ENCODE assay signal across 30 cellular contexts in the genomic region with DNA sequence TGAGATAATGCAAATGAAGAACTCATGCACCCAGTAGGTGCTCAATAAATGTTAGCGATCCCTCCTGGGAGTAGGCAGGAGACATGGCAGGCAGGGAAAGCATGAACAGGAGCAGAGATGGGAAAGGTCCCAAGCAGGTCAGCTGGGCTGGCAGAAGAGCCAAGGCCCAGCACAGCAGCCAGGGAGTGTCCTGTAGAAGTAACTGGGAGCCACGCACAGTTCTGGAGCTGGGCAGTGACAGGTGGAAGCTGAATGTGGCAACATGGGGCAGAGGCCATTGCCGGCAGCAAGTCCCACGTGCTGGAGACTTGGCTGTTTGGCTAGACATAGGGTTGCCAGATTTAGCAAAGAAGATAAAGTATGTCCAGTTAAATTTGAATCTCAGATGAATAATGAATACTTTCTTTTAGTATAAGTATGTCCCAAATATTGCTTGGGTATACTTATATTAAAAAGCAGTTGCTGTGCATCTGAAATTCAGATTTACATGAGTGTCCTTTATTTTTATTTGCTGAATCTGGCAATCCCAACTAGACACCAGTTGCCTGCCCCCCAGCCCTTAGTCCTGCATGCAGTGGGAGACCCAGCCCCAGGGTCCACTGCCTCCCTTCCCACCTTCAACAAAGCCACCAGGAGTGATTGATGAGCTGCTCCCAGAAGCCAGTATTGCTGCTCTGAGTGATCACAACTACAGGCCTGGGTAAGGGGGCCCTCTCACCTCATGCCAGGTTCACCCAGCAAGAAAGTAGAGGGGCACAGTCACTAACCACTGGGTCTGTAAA. TPM values are rescaled to one million over a fixed set of nuclear protein-coding genes. Genes with fewer than 3 reads are reported as not detected.
"Had no signal": no experiment of that assay in that cellular context is flagged by ENCODE, and none has a peak within 500 bp of the region (broad histone marks: within the 10 kb centered on the region; RNA-seq: fewer than 3 reads in every experiment).

No MANE protein-coding gene starts in this region.

- DNase-seq: activated CD4-positive, alpha-beta T cell treated with anti-CD3 and anti-CD28 coated beads for 36 hours; activated CD8-positive, alpha-beta memory T cell treated with anti-CD3 and anti-CD28 coated beads, Interleukin-2, amount 10 ng/mL, durations not matched to agents 7 days and 5 days; activated CD8-positive, alpha-beta T cell treated with anti-CD3 and anti-CD28 coated beads, Interleukin-2, amount 10 ng/mL, durations not matched to agents 7 days and 5 days; activated naive CD4-positive, alpha-beta T cell treated with anti-CD3 and anti-CD28 coated beads for 36 hours; activated naive CD8-positive, alpha-beta T cell treated with anti-CD3 and anti-CD28 coated beads for 36 hours; activated T-cell treated with anti-CD3 and anti-CD28 coated beads for 4 hours; activated T-cell treated with anti-CD3 and anti-CD28 coated beads, Interleukin-2, amount 50 U/mL, for 72 hours; adrenal gland; body of pancreas; cerebellar nuclear complex; effector memory CD4-positive, alpha-beta T cell; head of caudate nucleus; lower lobe of right lung; naive B cell; nephron progenitor cell; pancreas; sigmoid colon; stimulated activated CD4-positive, alpha-beta T cell treated with anti-CD3 and anti-CD28 coated beads, Interleukin-1b, Interleukin-23, amount 100 ng/mL, for 48 hours; stimulated activated CD4-positive, alpha-beta T cell treated with anti-CD3 and anti-CD28 coated beads, Interleukin-4, amount 100 ng/mL, for 4 hours; stimulated activated CD8-positive, alpha-beta memory T cell treated with anti-CD3 and anti-CD28 coated beads, Interleukin-4, amount 100 ng/mL, for 48 hours; stimulated activated naive B cell treated with anti-CD40 and anti-IgM and Interleukin-4, amounts not matched to agents 10 μg/mL and 1 μg/mL and 100 μg/mL, for 72 hours; stomach; T-helper 2 cell; upper lobe of right lung had no signal

- H3K27me3 ChIP-seq: adrenal gland, body of pancreas, dorsolateral prefrontal cortex, pancreas, sigmoid colon, stomach, tibial artery, upper lobe of right lung had no signal

- H3K36me3 ChIP-seq: adrenal gland, lower lobe of right lung, pancreas, prostate gland, sigmoid colon, stomach, tibial artery, upper lobe of right lung had no signal

- ATAC-seq: activated CD4-positive, alpha-beta T cell treated with anti-CD3 and anti-CD28 coated beads for 36 hours; activated CD8-positive, alpha-beta memory T cell treated with anti-CD3 and anti-CD28 coated beads, Interleukin-2, amount 10 ng/mL, durations not matched to agents 7 days and 5 days; activated CD8-positive, alpha-beta T cell treated with anti-CD3 and anti-CD28 coated beads, Interleukin-2, amount 10 ng/mL, durations not matched to agents 7 days and 5 days; activated T-cell treated with anti-CD3 and anti-CD28 coated beads, Interleukin-2, amount 50 U/mL, for 72 hours; body of pancreas; lower lobe of right lung; pancreas; stimulated activated naive B cell treated with anti-CD40 and anti-IgM and Interleukin-4, amounts not matched to agents 10 μg/mL and 1 μg/mL and 100 μg/mL, for 72 hours; upper lobe of right lung; WTC11 had no signal

- H3K36me3 Mint-ChIP-seq: activated CD8-positive, alpha-beta memory T cell treated with anti-CD3 and anti-CD28 coated beads, Interleukin-2, amount 10 ng/mL, durations not matched to agents 7 days and 5 days; activated naive CD8-positive, alpha-beta T cell treated with anti-CD3 and anti-CD28 coated beads for 36 hours; naive B cell; stimulated activated naive B cell treated with anti-CD40 and anti-IgM and Interleukin-4, amounts not matched to agents 10 μg/mL and 1 μg/mL and 100 μg/mL, for 72 hours; WTC11 had no signal

- H3K4me3 ChIP-seq: adrenal gland, body of pancreas, coronary artery, dorsolateral prefrontal cortex, lower lobe of right lung, pancreas, prostate gland, sigmoid colon, smooth muscle cell, stomach, tibial artery, upper lobe of right lung had no signal

- H3K9me3 Mint-ChIP-seq: activated naive CD4-positive, alpha-beta T cell treated with anti-CD3 and anti-CD28 coated beads for 36 hours; activated naive CD8-positive, alpha-beta T cell treated with anti-CD3 and anti-CD28 coated beads for 36 hours; activated T-cell treated with anti-CD3 and anti-CD28 coated beads, Interleukin-2, amount 50 U/mL, for 72 hours; naive B cell; nephron progenitor cell; stimulated activated naive B cell treated with anti-CD40 and anti-IgM and Interleukin-4, amounts not matched to agents 10 μg/mL and 1 μg/mL and 100 μg/mL, for 72 hours; WTC11 had no signal

- H3K27ac Mint-ChIP-seq: activated CD4-positive, alpha-beta T cell treated with anti-CD3 and anti-CD28 coated beads for 36 hours; activated CD8-positive, alpha-beta memory T cell treated with anti-CD3 and anti-CD28 coated beads, Interleukin-2, amount 10 ng/mL, durations not matched to agents 7 days and 5 days; activated CD8-positive, alpha-beta T cell treated with anti-CD3 and anti-CD28 coated beads, Interleukin-2, amount 10 ng/mL, durations not matched to agents 7 days and 5 days; activated naive CD4-positive, alpha-beta T cell treated with anti-CD3 and anti-CD28 coated beads for 36 hours; activated naive CD8-positive, alpha-beta T cell treated with anti-CD3 and anti-CD28 coated beads for 36 hours; activated T-cell treated with anti-CD3 and anti-CD28 coated beads, Interleukin-2, amount 50 U/mL, for 72 hours; naive B cell; nephron progenitor cell; stimulated activated naive B cell treated with anti-CD40 and anti-IgM and Interleukin-4, amounts not matched to agents 10 μg/mL and 1 μg/mL and 100 μg/mL, for 72 hours; WTC11 had no signal

- H3K4me3 Mint-ChIP-seq: activated CD4-positive, alpha-beta T cell treated with anti-CD3 and anti-CD28 coated beads for 36 hours; activated CD8-positive, alpha-beta memory T cell treated with anti-CD3 and anti-CD28 coated beads, Interleukin-2, amount 10 ng/mL, durations not matched to agents 7 days and 5 days; activated CD8-positive, alpha-beta T cell treated with anti-CD3 and anti-CD28 coated beads, Interleukin-2, amount 10 ng/mL, durations not matched to agents 7 days and 5 days; activated naive CD4-positive, alpha-beta T cell treated with anti-CD3 and anti-CD28 coated beads for 36 hours; activated naive CD8-positive, alpha-beta T cell treated with anti-CD3 and anti-CD28 coated beads for 36 hours; activated T-cell treated with anti-CD3 and anti-CD28 coated beads, Interleukin-2, amount 50 U/mL, for 72 hours; nephron progenitor cell; stimulated activated naive B cell treated with anti-CD40 and anti-IgM and Interleukin-4, amounts not matched to agents 10 μg/mL and 1 μg/mL and 100 μg/mL, for 72 hours; WTC11 had no signal

- H3K9me3 ChIP-seq: adrenal gland, body of pancreas, lower lobe of right lung, pancreas, prostate gland, sigmoid colon, stomach, tibial artery, upper lobe of right lung had no signal

- H3K27ac ChIP-seq: adrenal gland, body of pancreas, coronary artery, dorsolateral prefrontal cortex, lower lobe of right lung, pancreas, prostate gland, sigmoid colon, stomach, tibial artery, upper lobe of right lung had no signal

RNA-seq across cellular contexts. Expression of a gene that starts 29.7 kb away (rescaled TPM):
- total RNA-seq: activated CD8-positive, alpha-beta memory T cell treated with anti-CD3 and anti-CD28 coated beads, Interleukin-2, amount 10 ng/mL, durations not matched to agents 7 days and 5 days; activated CD8-positive, alpha-beta T cell treated with anti-CD3 and anti-CD28 coated beads, Interleukin-2, amount 10 ng/mL, durations not matched to agents 7 days and 5 days; activated naive CD4-positive, alpha-beta T cell treated with anti-CD3 and anti-CD28 coated beads for 36 hours; activated naive CD8-positive, alpha-beta T cell treated with anti-CD3 and anti-CD28 coated beads for 36 hours; activated T-cell treated with anti-CD3 and anti-CD28 coated beads, Interleukin-2, amount 50 U/mL, for 72 hours; upper lobe of right lung had no signal
